In genomic region chr2:46747297-46747818, GRCh38 we compare ENCODE assay signal across 1 cellular context.
TF ChIP-seq lines count a peak whose summit lies in the region.

No MANE protein-coding gene starts in this region.

TF ChIP-seq in HepG2, 621 proteins besides CTCF, POLR2A, EP300 and RAD21 (continued from another document and continues in another):
- TF ChIP-seq ZNF512B (CRISPR knock-in tag; IDR thresholded peaks at IDR 0.05; ENCODE audit: borderline replicate concordance), result no peak
- TF ChIP-seq REST (IDR thresholded peaks at IDR 0.05; ENCODE audit: borderline replicate concordance in 1 of 2, low read depth in 1 of 2, low read length in 2 of 2), result 0 out of 4 replicates have a peak, but pooled peaks of 1 of the 2 experiments have one; percentile 13
- TF ChIP-seq ARID4A (CRISPR knock-in tag; IDR thresholded peaks at IDR 0.05; ENCODE audit: borderline replicate concordance), result no peak; the same call in 1 of the 2 replicates
- TF ChIP-seq ISX (CRISPR knock-in tag; conservative IDR thresholded peaks at IDR 0.05), result no peak
- peak; percentile 58; the same call in 1 of the 2 replicates for TF ChIP-seq FOXJ3 (CRISPR knock-in tag; IDR thresholded peaks at IDR 0.05; ENCODE audit: borderline replicate concordance)
- TF ChIP-seq HES4 (CRISPR knock-in tag; IDR thresholded peaks at IDR 0.05; ENCODE audit: borderline replicate concordance), result no peak
- TF ChIP-seq U2AF1 (optimal IDR thresholded peaks at IDR 0.05; ENCODE audit: low read depth, low read length), result no peak
- TF ChIP-seq LCORL (IDR thresholded peaks at IDR 0.05), result peak; percentile 73; the same call in 1 of the 2 replicates
- peak; percentile 88 for TF ChIP-seq LCORL (CRISPR knock-in tag; IDR thresholded peaks at IDR 0.05)
- TF ChIP-seq IRF9 (CRISPR knock-in tag; IDR thresholded peaks at IDR 0.05; ENCODE audit: borderline replicate concordance), result no peak
- TF ChIP-seq PPARG (CRISPR knock-in tag; conservative IDR thresholded peaks at IDR 0.05), result peak; percentile 87
- 0 out of 2 replicates have a peak, but pooled peaks have one; percentile 25 for TF ChIP-seq ZNF766 (CRISPR knock-in tag; IDR thresholded peaks at IDR 0.05; ENCODE audit: borderline replicate concordance)
- no peak for TF ChIP-seq ZNF740 (CRISPR knock-in tag; IDR thresholded peaks at IDR 0.05)
- no peak for TF ChIP-seq ZBTB34 (CRISPR knock-in tag; IDR thresholded peaks at IDR 0.05)
- TF ChIP-seq NFYC (CRISPR knock-in tag; IDR thresholded peaks at IDR 0.05), result no peak; the same call in 1 of the 2 replicates
- TF ChIP-seq ZNF224 (CRISPR knock-in tag; IDR thresholded peaks at IDR 0.05), result no peak
- no peak for TF ChIP-seq ZNF232 (CRISPR knock-in tag; IDR thresholded peaks at IDR 0.05; ENCODE audit: borderline replicate concordance)
- TF ChIP-seq ZSCAN21 (CRISPR knock-in tag; IDR thresholded peaks at IDR 0.05; ENCODE audit: borderline replicate concordance), result no peak
- TF ChIP-seq THAP7 (CRISPR knock-in tag; IDR thresholded peaks at IDR 0.05), result no peak
- TF ChIP-seq ZNF556 (CRISPR knock-in tag; IDR thresholded peaks at IDR 0.05; ENCODE audit: borderline replicate concordance), result peak; percentile 30; the same call in 1 of the 2 replicates
- TF ChIP-seq KDM5A (IDR thresholded peaks at IDR 0.05; ENCODE audit: borderline replicate concordance, low read length), result no peak
- no peak for TF ChIP-seq MATR3 (CRISPR knock-in tag; IDR thresholded peaks at IDR 0.05)
- no peak for TF ChIP-seq ZBTB26 (CRISPR knock-in tag; IDR thresholded peaks at IDR 0.05; ENCODE audit: borderline replicate concordance)
- no peak; the same call in 1 of the 2 replicates for TF ChIP-seq RXRA (CRISPR knock-in tag; IDR thresholded peaks at IDR 0.05)
- no peak for TF ChIP-seq ZBTB46 (CRISPR knock-in tag; IDR thresholded peaks at IDR 0.05; ENCODE audit: borderline replicate concordance)
- no peak for TF ChIP-seq ZNF660 (CRISPR knock-in tag; IDR thresholded peaks at IDR 0.05; ENCODE audit: borderline replicate concordance, low read depth)
- TF ChIP-seq ZNF746 (CRISPR knock-in tag; IDR thresholded peaks at IDR 0.05), result no peak
- no peak for TF ChIP-seq RNF219 (CRISPR knock-in tag; IDR thresholded peaks at IDR 0.05)
- TF ChIP-seq TFDP1 (CRISPR knock-in tag; IDR thresholded peaks at IDR 0.05; ENCODE audit: borderline replicate concordance), result no peak
- no peak for TF ChIP-seq HIC2 (CRISPR knock-in tag; IDR thresholded peaks at IDR 0.05; ENCODE audit: low read depth)
